In the genomic region with DNA sequence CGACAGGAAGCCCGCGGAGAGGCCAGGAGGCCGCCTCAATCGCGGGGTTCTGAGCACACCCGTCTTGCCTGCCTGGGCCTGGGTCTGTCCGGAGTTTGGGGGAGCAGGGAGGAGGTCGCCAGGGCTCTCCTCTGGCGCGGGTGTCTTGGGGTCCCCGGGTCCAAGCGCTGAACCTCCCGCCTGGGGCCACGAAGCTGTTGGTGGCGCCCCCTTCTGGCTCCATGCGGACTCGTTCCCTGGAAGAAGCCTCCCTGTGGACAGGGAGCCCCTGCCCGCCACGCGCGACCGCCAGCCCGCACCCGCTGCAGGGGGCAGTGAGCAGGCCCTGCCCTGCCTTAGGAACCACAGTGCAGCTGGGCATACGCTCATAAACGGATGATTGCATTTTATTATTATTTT, we compare ENCODE assay signal across 14 cellular contexts. TPM values are rescaled to one million over a fixed set of nuclear protein-coding genes. Genes with fewer than 3 reads are reported as not detected.
A peak's percentile ranks its signal among the peaks of the same experiment; 100 is the strongest.
DNase-seq lines count a peak whose midpoint lies in the region; ATAC-seq and TF ChIP-seq lines count a peak whose summit lies in the region.
"Had no signal": no experiment of that assay in that cellular context is flagged by ENCODE, and none has a peak within 500 bp of the region (broad histone marks: within the 10 kb centered on the region; RNA-seq: fewer than 3 reads in every experiment).

No MANE protein-coding gene starts in this region.

- POLR2A ChIA-PET in SK-N-SH (lab: Yijun Ruan, JAX): no interaction called here

- H3K27me3 ChIP-seq in SK-N-SH (ENCODE audit: insufficient read depth) (no peaks in the 10 kb centered on the region), KMS-11 (ENCODE audit: insufficient read depth, low read depth) (no peaks in the 10 kb centered on the region), smooth muscle cell (ENCODE audit: low read depth) (no peaks in the 10 kb centered on the region)

- H3K9me3 ChIP-seq in SK-N-SH (no peaks in the 10 kb centered on the region), smooth muscle cell (replicated peaks; ENCODE audit: low read depth) (no peaks in the 10 kb centered on the region)

- peak; percentile 36 for TF ChIP-seq CTCF in SK-N-SH (IDR thresholded peaks at IDR 0.05)
- TF ChIP-seq CTCF in KMS-11 (conservative IDR thresholded peaks at IDR 0.05; ENCODE audit: low read depth, low read length): 0 out of 2 replicates have a peak, but pooled peaks have one; percentile 35
- TF ChIP-seq CTCF in choroid plexus epithelial cell (conservative IDR thresholded peaks at IDR 0.05; ENCODE audit: low read depth, low read length): peak; percentile 23
- peak; percentile 38 for TF ChIP-seq CTCF in smooth muscle cell (IDR thresholded peaks at IDR 0.05; ENCODE audit: borderline replicate concordance, insufficient read depth, poor library complexity, severe bottlenecking)

- CTCF ChIA-PET in SK-N-SH (lab: Yijun Ruan, JAX): no interaction called here

- H3K9ac ChIP-seq in SK-N-SH: no peak overlapping the region
- no peak overlapping the region for H3K9ac ChIP-seq in KMS-11
- H3K9ac ChIP-seq in smooth muscle cell (ENCODE audit: low read depth): no peak overlapping the region

- H3K79me2 ChIP-seq in SK-N-SH (ENCODE audit: insufficient read depth): no peaks in the 10 kb centered on the region
- no peaks in the 10 kb centered on the region for H3K79me2 ChIP-seq in KMS-11 (ENCODE audit: insufficient read depth, low read depth)
- H3K79me2 ChIP-seq in smooth muscle cell (ENCODE audit: low read depth): no peaks in the 10 kb centered on the region

- no peak for TF ChIP-seq RAD21 in SK-N-SH (IDR thresholded peaks at IDR 0.05; ENCODE audit: low read length)

- H3K27ac ChIP-seq in SK-N-SH (ENCODE audit: low read depth in 2 of 2, low read length in 1 of 2): no peak overlapping the region
- H3K27ac ChIP-seq in KMS-11: no peak overlapping the region
- no peak overlapping the region for H3K27ac ChIP-seq in smooth muscle cell (ENCODE audit: low read depth)

- H3K4me2 ChIP-seq in SK-N-SH (no peak overlapping the region), KMS-11 (no peak overlapping the region), smooth muscle cell (no peak overlapping the region)

- H4K20me1 ChIP-seq in SK-N-SH (ENCODE audit: insufficient read depth): no peaks in the 10 kb centered on the region
- no peaks in the 10 kb centered on the region for H4K20me1 ChIP-seq in KMS-11 (ENCODE audit: insufficient read depth)
- no peaks in the 10 kb centered on the region for H4K20me1 ChIP-seq in smooth muscle cell (ENCODE audit: low read depth)

- no peak for TF ChIP-seq EP300 in SK-N-SH (IDR thresholded peaks at IDR 0.05; ENCODE audit: borderline replicate concordance in 1 of 2, low read depth in 1 of 2, low read length in 1 of 2)

- H3F3A ChIP-seq in SK-N-SH (replicated peaks; ENCODE audit: insufficient read depth): no peaks in the 10 kb centered on the region
- peaks cover 5% of the 10 kb centered on the region for H3F3A ChIP-seq in smooth muscle cell (ENCODE audit: low read depth)

- no peaks in the 10 kb centered on the region for H3K9me2 ChIP-seq in SK-N-SH

- DNase-seq in SK-N-SH: peak; percentile 36
- no peak for DNase-seq in choroid plexus epithelial cell (ENCODE audit: low read depth)
- no peak for DNase-seq in smooth muscle cell (lab: John Stamatoyannopoulos, UW; ENCODE audit: unreplicated experiment)
- no peak for DNase-seq in islet precursor cell
- DNase-seq: kidney glomerular epithelial cell; naive thymus-derived CD4-positive, alpha-beta T cell; NCI-H1436; NCI-H774; stimulated activated naive CD4-positive, alpha-beta T cell; SW 1271 had no signal

- H3K4me1 ChIP-seq in SK-N-SH (ENCODE audit: control insufficient read depth in 1 of 2, insufficient read depth in 2 of 2, low read depth in 1 of 2, low read length in 1 of 2) (peaks cover 0 to 3% of the 10 kb centered on the region in 2 experiments; a peak in 1 of 4 replicates), KMS-11 (ENCODE audit: low read depth, poor library complexity, severe bottlenecking) (peaks cover 15% of the 10 kb centered on the region), smooth muscle cell (ENCODE audit: low read depth) (no peaks in the 10 kb centered on the region)

- H3K36me3 ChIP-seq in SK-N-SH (replicated peaks in 1 of 2; ENCODE audit: control insufficient read depth in 1 of 2, insufficient read depth in 2 of 2, low read length in 1 of 2) (no peaks in the 10 kb centered on the region), KMS-11 (ENCODE audit: insufficient read depth) (no peaks in the 10 kb centered on the region), smooth muscle cell (ENCODE audit: low read depth) (no peaks in the 10 kb centered on the region)

- H3K4me3 ChIP-seq in SK-N-SH (ENCODE audit: low read depth in 2 of 2, low read length in 1 of 2): no peak overlapping the region
- no peak overlapping the region for H3K4me3 ChIP-seq in KMS-11 (IDR thresholded peaks at IDR 0.05; ENCODE audit: insufficient read depth, low read depth, low read length)
- no peak overlapping the region for H3K4me3 ChIP-seq in choroid plexus epithelial cell (ENCODE audit: low read depth, low read length)
- no peak overlapping the region for H3K4me3 ChIP-seq in smooth muscle cell

- ATAC-seq in SK-N-SH treated with all-trans-retinoic acid at 6 μM for 48 hours (no peak), GM18868 (IDR thresholded peaks at IDR 0.05; ENCODE audit: unreplicated experiment) (no peak), GM21390 (IDR thresholded peaks at IDR 0.05; ENCODE audit: unreplicated experiment) (no peak)
- ATAC-seq: naive thymus-derived CD4-positive, alpha-beta T cell had no signal

- H2AFZ ChIP-seq in SK-N-SH (ENCODE audit: low read depth) (no peak overlapping the region), KMS-11 (ENCODE audit: low read depth) (no peak overlapping the region), smooth muscle cell (ENCODE audit: low read depth) (no peak overlapping the region)

- 94% methylated on average over 7 of the region's 27 CpGs for WGBS in SK-N-SH (ENCODE audit: low lambda C conversion rate)
- 90% methylated on average over 26 of the region's 27 CpGs for WGBS in smooth muscle cell (ENCODE audit: low lambda C conversion rate)

TF ChIP-seq in SK-N-SH, 30 proteins besides CTCF, POLR2A, EP300 and RAD21 (continues in another document):
- TF ChIP-seq TEAD4 (IDR thresholded peaks at IDR 0.05; ENCODE audit: borderline replicate concordance, insufficient read depth) (no peak), MXI1 (IDR thresholded peaks at IDR 0.05; ENCODE audit: low read depth, low read length) (no peak), YY1 (IDR thresholded peaks at IDR 0.05; ENCODE audit: low read depth) (no peak), TCF12 (IDR thresholded peaks at IDR 0.05) (no peak)
- TF ChIP-seq, protein P1, sequence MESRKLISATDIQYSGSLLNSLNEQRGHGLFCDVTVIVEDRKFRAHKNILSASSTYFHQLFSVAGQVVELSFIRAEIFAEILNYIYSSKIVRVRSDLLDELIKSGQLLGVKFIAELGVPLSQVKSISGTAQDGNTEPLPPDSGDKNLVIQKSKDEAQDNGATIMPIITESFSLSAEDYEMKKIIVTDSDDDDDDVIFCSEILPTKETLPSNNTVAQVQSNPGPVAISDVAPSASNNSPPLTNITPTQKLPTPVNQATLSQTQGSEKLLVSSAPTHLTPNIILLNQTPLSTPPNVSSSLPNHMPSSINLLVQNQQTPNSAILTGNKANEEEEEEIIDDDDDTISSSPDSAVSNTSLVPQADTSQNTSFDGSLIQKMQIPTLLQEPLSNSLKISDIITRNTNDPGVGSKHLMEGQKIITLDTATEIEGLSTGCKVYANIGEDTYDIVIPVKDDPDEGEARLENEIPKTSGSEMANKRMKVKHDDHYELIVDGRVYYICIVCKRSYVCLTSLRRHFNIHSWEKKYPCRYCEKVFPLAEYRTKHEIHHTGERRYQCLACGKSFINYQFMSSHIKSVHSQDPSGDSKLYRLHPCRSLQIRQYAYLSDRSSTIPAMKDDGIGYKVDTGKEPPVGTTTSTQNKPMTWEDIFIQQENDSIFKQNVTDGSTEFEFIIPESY (IDR thresholded peaks at IDR 0.05; ENCODE audit: borderline replicate concordance, low read depth): no peak

TF ChIP-seq in SK-N-SH treated with all-trans-retinoic acid at 6 μM for 48 hours, 23 proteins besides CTCF, POLR2A, EP300 and RAD21 (continues in another document):
- TF ChIP-seq SNAI2 (CRISPR knock-in tag; IDR thresholded peaks at IDR 0.05) (no peak), OSR1 (CRISPR knock-in tag; IDR thresholded peaks at IDR 0.05) (no peak), ZFP30 (CRISPR knock-in tag; IDR thresholded peaks at IDR 0.05) (no peak), PPARA (CRISPR knock-in tag; IDR thresholded peaks at IDR 0.05; ENCODE audit: borderline replicate concordance) (no peak), POU6F1 (CRISPR knock-in tag; IDR thresholded peaks at IDR 0.05; ENCODE audit: borderline replicate concordance, low read depth) (no peak)

RNA-seq across cellular contexts. Expression of gene MCUR1, which starts 44.7 kb away (rescaled TPM):
- polyA plus RNA-seq in SK-N-SH (2012; rRNA removed): 8.3 and 8.6 TPM in 2 replicates
- polyA plus RNA-seq in SK-N-SH (2012; cell fraction: cytosol; rRNA removed): 13.4 and 14.3 TPM in 2 replicates
- 3.0 and 5.1 TPM in 2 replicates for polyA plus RNA-seq in SK-N-SH (2012; cell fraction: nucleus; rRNA removed)
- total RNA-seq in smooth muscle cell: 11.3 and 12.9 TPM in 2 replicates
- polyA plus RNA-seq in smooth muscle cell: 23.4 and 25.5 TPM in 2 replicates

RNA-seq across cellular contexts. Expression of gene RANBP9, which starts 58.0 kb away (rescaled TPM):
- polyA plus RNA-seq in SK-N-SH (2012; rRNA removed) (19.9 and 20.4 TPM in 2 replicates), smooth muscle cell (26.9 and 29.5 TPM in 2 replicates)
- polyA plus RNA-seq in SK-N-SH (2012; cell fraction: cytosol; rRNA removed): 27.5 and 31.5 TPM in 2 replicates
- polyA plus RNA-seq in SK-N-SH (2012; cell fraction: nucleus; rRNA removed): 14.6 and 34.6 TPM in 2 replicates
- 40.9 and 50.3 TPM in 2 replicates for total RNA-seq in smooth muscle cell
